29 cellular contexts compared by ENCODE assay signal in the genomic region with DNA sequence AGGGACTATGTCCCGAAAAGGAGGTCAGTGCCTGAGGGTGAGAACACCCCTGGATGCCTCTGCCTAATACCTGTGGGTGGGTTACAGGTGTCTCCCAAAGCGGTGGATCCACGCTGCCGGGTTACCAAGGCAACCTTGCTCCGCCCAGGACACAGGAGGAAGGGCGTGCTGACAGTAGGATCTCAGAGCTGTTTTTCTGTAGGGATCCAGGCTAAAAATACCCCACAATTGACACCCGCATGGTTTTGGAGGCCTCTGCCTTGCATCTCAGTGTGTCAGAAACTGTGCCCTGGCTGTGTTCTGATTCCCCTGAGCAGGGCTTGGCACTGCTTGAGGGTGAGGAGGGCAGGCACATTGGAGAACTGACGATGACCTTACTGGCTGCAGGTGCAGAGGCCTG.
DNase-seq lines count a peak whose midpoint lies in the region; ATAC-seq, FAIRE-seq and TF ChIP-seq lines count a peak whose summit lies in the region.
"Had no signal": no experiment of that assay in that cellular context is flagged by ENCODE, and none has a peak within 500 bp of the region (broad histone marks: within the 10 kb centered on the region; RNA-seq: fewer than 3 reads in every experiment).

No MANE protein-coding gene starts in this region.

- no peak overlapping the region for H4K91ac ChIP-seq in H1 (replicated peaks; ENCODE audit: insufficient read length, low read length)
- H4K91ac ChIP-seq in trophoblast cell (ENCODE audit: low read depth, low read length): no peak overlapping the region

- H3K14ac ChIP-seq in H1 (ENCODE audit: insufficient read length) (no peak overlapping the region), trophoblast cell (ENCODE audit: low read length) (no peak overlapping the region)

- H3K4me2 ChIP-seq in H1 (ENCODE audit: insufficient read depth in 1 of 2, low read depth in 2 of 2, low read length in 2 of 2): peak overlapping the region in 1 of 2 experiments; percentile 25; a peak in 1 of 4 replicates
- H3K4me2 ChIP-seq in trophoblast cell (ENCODE audit: low read length): no peak overlapping the region

- H3K79me2 ChIP-seq in H1 (ENCODE audit: control insufficient read depth in 1 of 2, insufficient read depth in 2 of 2, low read length in 2 of 2): no peaks in the 10 kb centered on the region
- H3K79me2 ChIP-seq in trophoblast cell (ENCODE audit: control insufficient read depth, insufficient read depth, low read length, poor library complexity): no peaks in the 10 kb centered on the region

- H2BK12ac ChIP-seq in H1 (ENCODE audit: low read depth, low read length): no peak overlapping the region
- no peak overlapping the region for H2BK12ac ChIP-seq in trophoblast cell (ENCODE audit: low read length)

- intact Hi-C loops in Right ventricle myocardium superior (cut with DNase I): no loop called here
- intact Hi-C loops in body of pancreas (cut with DNase I): no loop called here

- no peaks in the 10 kb centered on the region for H3K9me3 ChIP-seq in right atrium auricular region
- H3K9me3 ChIP-seq in H1 (ENCODE audit: insufficient read depth in 2 of 2, low read depth in 1 of 2, low read length in 1 of 2): no peaks in the 10 kb centered on the region
- H3K9me3 ChIP-seq in trophoblast cell (ENCODE audit: insufficient read depth, low read depth, low read length): peaks cover 4% of the 10 kb centered on the region
- H3K9me3 ChIP-seq in body of pancreas: no peaks in the 10 kb centered on the region
- H3K9me3 ChIP-seq: colonic mucosa, gastroesophageal sphincter had no signal

- no peak for TF ChIP-seq EP300 in H1 (IDR thresholded peaks at IDR 0.05; ENCODE audit: borderline replicate concordance in 1 of 2, low read depth in 2 of 2, low read length in 2 of 2)

- H3K27ac ChIP-seq in right atrium auricular region: no peak overlapping the region
- H3K27ac ChIP-seq in H1 (ENCODE audit: low read depth, low read length): no peak overlapping the region
- H3K27ac ChIP-seq in trophoblast cell (ENCODE audit: low read depth, low read length): no peak overlapping the region
- no peak overlapping the region for H3K27ac ChIP-seq in body of pancreas
- H3K27ac ChIP-seq: colonic mucosa, gastroesophageal sphincter, HL-60 had no signal

- H3K4me3 ChIP-seq in right atrium auricular region: no peak overlapping the region
- no peak overlapping the region for H3K4me3 ChIP-seq in H1 (ENCODE audit: extremely low read depth in 1 of 4, insufficient read depth in 2 of 4, low read depth in 3 of 4, low read length in 4 of 4)
- no peak overlapping the region for H3K4me3 ChIP-seq in trophoblast cell (ENCODE audit: low read depth, low read length)
- no peak overlapping the region for H3K4me3 ChIP-seq in body of pancreas
- H3K4me3 ChIP-seq: colonic mucosa, gastroesophageal sphincter had no signal

- H3K4me1 ChIP-seq in right atrium auricular region (peaks cover 0 to 24% of the 10 kb centered on the region in 2 donors), H1 (replicated peaks in 1 of 4; ENCODE audit: control insufficient read depth in 3 of 4, insufficient read depth in 4 of 4, low read length in 3 of 4) (peaks cover 5 to 15% (median 12%) of the 10 kb centered on the region in 4 experiments), trophoblast cell (ENCODE audit: control insufficient read depth in 1 of 2, insufficient read depth in 2 of 2, low read length in 2 of 2) (no peaks in the 10 kb centered on the region), body of pancreas (no peaks in the 10 kb centered on the region)
- H3K4me1 ChIP-seq: colonic mucosa had no signal

- no peak for TF ChIP-seq POLR2A in H1 (IDR thresholded peaks at IDR 0.05; ENCODE audit: control extremely low read depth in 1 of 2, low read depth in 2 of 2, low read length in 2 of 2)
- no peak for TF ChIP-seq POLR2A in body of pancreas (IDR thresholded peaks at IDR 0.05)

- H2BK15ac ChIP-seq in H1 (ENCODE audit: low read length): no peak overlapping the region

- CTCF ChIA-PET in H1 (lab: Charles Lee; ENCODE audit: partially characterized antibody): interaction anchor here (1.6 to 4.3 kb wide), 4 partner anchors 11 to 183 kb away, joined by 3 to 32 read pairs (median 6); no protein-coding TSS in a partner anchor

- TF ChIP-seq CTCF in right atrium auricular region (IDR thresholded peaks at IDR 0.05) (no peak), H1 (IDR thresholded peaks at IDR 0.05; ENCODE audit: control extremely low read depth in 1 of 3, insufficient read depth in 1 of 3, low read depth in 1 of 3, low read length in 3 of 3) (no peak), body of pancreas (IDR thresholded peaks at IDR 0.05) (no peak)

- no peak for FAIRE-seq in H1 (lab: Jason Lieb, UNC)
- FAIRE-seq: A204.1, D721Med, H54, islet of Langerhans had no signal

- H3K23ac ChIP-seq in H1 (ENCODE audit: insufficient read length) (no peak overlapping the region), trophoblast cell (ENCODE audit: low read length) (no peak overlapping the region)

- H3K9ac ChIP-seq in H1 (replicated peaks in 1 of 4; ENCODE audit: extremely low read depth in 1 of 4, low read depth in 3 of 4, low read length in 3 of 4): no peak overlapping the region
- H3K9ac ChIP-seq in trophoblast cell (ENCODE audit: low read length): no peak overlapping the region

- no peak overlapping the region for H2BK120ac ChIP-seq in H1 (replicated peaks; ENCODE audit: low read depth, low read length)
- H2BK120ac ChIP-seq in trophoblast cell (ENCODE audit: insufficient read depth, low read length, poor library complexity): no peak overlapping the region

- no peak overlapping the region for H2AFZ ChIP-seq in H1 (ENCODE audit: low read length)
- H2AFZ ChIP-seq in trophoblast cell (ENCODE audit: insufficient read depth, low read length, poor library complexity): no peak overlapping the region

- H3K23me2 ChIP-seq in H1 (ENCODE audit: low read depth, low read length): no peaks in the 10 kb centered on the region

- no peak overlapping the region for H4K5ac ChIP-seq in H1 (ENCODE audit: insufficient read length, low read depth, low read length)

- H3K79me1 ChIP-seq in H1 (ENCODE audit: low read depth, low read length) (no peaks in the 10 kb centered on the region), trophoblast cell (ENCODE audit: low read length) (no peaks in the 10 kb centered on the region)

- no peak overlapping the region for H3K56ac ChIP-seq in H1 (replicated peaks; ENCODE audit: insufficient read length, low read depth, low read length)

- H2BK5ac ChIP-seq in H1 (ENCODE audit: low read depth, low read length) (no peak overlapping the region), trophoblast cell (ENCODE audit: low read depth, low read length, poor library complexity) (no peak overlapping the region)

- 78% methylated on average over 8 of the region's 8 CpGs; no CpG with 5 or more reads in 1 of the 2 experiments for WGBS in H1 (ENCODE audit: extremely low coverage in 1 of 2, insufficient coverage in 1 of 2, insufficient read length in 1 of 2, insufficient replicate concordance in 2 of 2, low coverage in 1 of 2, low lambda C conversion rate in 2 of 2, missing lambda C conversion rate in 1 of 2), 2 experiments
- no CpG with 5 or more reads among the region's 8 CpGs for WGBS in trophoblast cell (ENCODE audit: extremely low coverage, insufficient coverage, insufficient read length)
- WGBS in body of pancreas, 2 donors: 20 to 67% methylated on average over 1 to 8 of the region's 8 CpGs

- POLR2A ChIA-PET in H1 (lab: Charles Lee; ENCODE audit: partially characterized antibody): no interaction called here

- H2BK20ac ChIP-seq in H1 (ENCODE audit: low read length): no peak overlapping the region

- no peaks in the 10 kb centered on the region for H4K20me1 ChIP-seq in H1 (replicated peaks in 1 of 2; ENCODE audit: control insufficient read depth in 1 of 2, insufficient read depth in 2 of 2, low read length in 2 of 2)

- no peak for TF ChIP-seq RAD21 in H1 (IDR thresholded peaks at IDR 0.05 in 1 of 2, conservative IDR thresholded peaks at IDR 0.05 in 1 of 2; ENCODE audit: low read depth in 2 of 2, low read length in 2 of 2)

- ATAC-seq in Right ventricle myocardium superior (ENCODE audit: poor library complexity) (peak; percentile 93), body of pancreas (no peak)
- ATAC-seq: activated T-helper 17 cell treated with anti-CD3 and anti-CD28 coated beads, Interleukin-2, amount 50 U/mL, for 72 hours; gastroesophageal sphincter; Panc1 had no signal

- H3K36me3 ChIP-seq in right atrium auricular region (no peaks in the 10 kb centered on the region), H1 (ENCODE audit: control insufficient read depth in 2 of 4, insufficient read depth in 4 of 4, low read length in 3 of 4) (no peaks in the 10 kb centered on the region), trophoblast cell (ENCODE audit: control insufficient read depth in 1 of 2, insufficient read depth in 2 of 2, low read length in 2 of 2) (no peaks in the 10 kb centered on the region), body of pancreas (replicated peaks in 1 of 2; ENCODE audit: insufficient read depth in 1 of 2, low read depth in 2 of 2) (no peaks in the 10 kb centered on the region)
- H3K36me3 ChIP-seq: colonic mucosa, gastroesophageal sphincter had no signal

- H3K27me3 ChIP-seq in right atrium auricular region: no peaks in the 10 kb centered on the region
- no peaks in the 10 kb centered on the region for H3K27me3 ChIP-seq in H1 (replicated peaks in 1 of 4; ENCODE audit: control insufficient read depth in 3 of 4, extremely low read depth in 1 of 4, insufficient read depth in 3 of 4, low read length in 3 of 4)
- H3K27me3 ChIP-seq in trophoblast cell (ENCODE audit: insufficient read depth, low read length): no peaks in the 10 kb centered on the region
- no peaks in the 10 kb centered on the region for H3K27me3 ChIP-seq in body of pancreas
- H3K27me3 ChIP-seq: colonic mucosa, gastroesophageal sphincter had no signal

- H2AK5ac ChIP-seq in H1 (ENCODE audit: low read depth, low read length) (no peak overlapping the region), trophoblast cell (ENCODE audit: low read length) (no peak overlapping the region)

- H3K18ac ChIP-seq in H1 (ENCODE audit: extremely low read depth, low read length) (peak overlapping the region; percentile 40; the same call in 1 of the 2 replicates), trophoblast cell (ENCODE audit: low read length) (no peak overlapping the region)

- DNase-seq in Right ventricle myocardium superior (peak; percentile 52), right atrium auricular region (ENCODE audit: low spot score) (no peak), H1 (ENCODE audit: low read depth in 1 of 2, low spot score in 2 of 2) (no peak), iPS-NIHi7 (ENCODE audit: extremely low spot score) (peak; percentile 41), activated T-cell treated with anti-CD3 and anti-CD28 coated beads for 4 hours (no peak), trophoblast cell (no peak), body of pancreas (no peak)
- no peak for DNase-seq in activated CD4-positive, alpha-beta T cell treated with anti-CD3 and anti-CD28 coated beads for 1 hour
- DNase-seq: activated CD4-positive, alpha-beta memory T cell treated with anti-CD3 and anti-CD28 coated beads, Interleukin-2, amount 10 ng/mL, durations not matched to agents 7 days and 5 days; CD4-positive, alpha-beta memory T cell; colonic mucosa; DND-41; effector CD4-positive, alpha-beta T cell; midbrain; naive B cell; NCI-H1417; NCI-H2081 treated with DMSO at 0.1 percent for 48 hours; NCI-H345; NCI-H774; SHP77 treated with DMSO at 0.1 percent for 48 hours; stimulated activated naive CD4-positive, alpha-beta T cell had no signal

- no peak overlapping the region for H3K4ac ChIP-seq in H1 (replicated peaks; ENCODE audit: insufficient read length, low read depth, low read length)
- H3K4ac ChIP-seq in trophoblast cell (ENCODE audit: low read depth, low read length): no peak overlapping the region

- H4K8ac ChIP-seq in H1 (ENCODE audit: extremely low read depth, insufficient read depth, low read length) (no peak overlapping the region), trophoblast cell (ENCODE audit: low read depth, low read length) (no peak overlapping the region)

- H4K12ac ChIP-seq in trophoblast cell (ENCODE audit: low read depth, low read length): no peak overlapping the region

Comparison
In these comparisons a context has a peak if more than half of its experiments do, and no peak if none do; other contexts are left out.
1. DNase-seq: peak in Right ventricle myocardium superior (single experiment) and iPS-NIHi7 (single experiment); none in right atrium auricular region (single experiment), H1 (0 of 2), activated T-cell treated with anti-CD3 and anti-CD28 coated beads for 4 hours (single experiment), activated CD4-positive, alpha-beta T cell treated with anti-CD3 and anti-CD28 coated beads for 1 hour (single experiment), trophoblast cell (0 of 2) and body of pancreas (0 of 4).